Comparison of ENCODE assay signal across 1 cellular context in the genomic region with DNA sequence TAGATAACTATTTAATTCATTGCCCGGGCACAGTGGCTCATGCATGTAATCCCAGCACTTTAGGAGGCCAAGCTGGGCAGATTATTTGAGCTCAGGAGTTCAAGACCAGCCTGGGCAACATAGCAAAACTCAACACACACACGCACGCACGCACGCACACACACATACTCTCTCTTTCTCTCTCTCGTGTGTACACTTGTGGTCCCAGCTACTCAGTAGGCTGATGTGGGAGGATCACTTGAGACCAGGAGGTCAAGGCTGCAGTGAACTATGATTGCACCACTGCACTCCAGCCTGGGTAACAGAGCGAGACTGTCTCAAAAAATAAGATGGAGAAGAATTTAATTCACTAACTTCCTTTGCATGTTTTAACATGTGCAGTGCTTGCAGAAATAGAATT.
A peak's percentile ranks its signal among the peaks of the same experiment; 100 is the strongest.
TF ChIP-seq lines count a peak whose summit lies in the region.

No MANE protein-coding gene starts in this region.

TF ChIP-seq in HepG2, 621 proteins besides CTCF, POLR2A, EP300 and RAD21 (continued from another document and continues in another):
- TF ChIP-seq, protein P1, sequence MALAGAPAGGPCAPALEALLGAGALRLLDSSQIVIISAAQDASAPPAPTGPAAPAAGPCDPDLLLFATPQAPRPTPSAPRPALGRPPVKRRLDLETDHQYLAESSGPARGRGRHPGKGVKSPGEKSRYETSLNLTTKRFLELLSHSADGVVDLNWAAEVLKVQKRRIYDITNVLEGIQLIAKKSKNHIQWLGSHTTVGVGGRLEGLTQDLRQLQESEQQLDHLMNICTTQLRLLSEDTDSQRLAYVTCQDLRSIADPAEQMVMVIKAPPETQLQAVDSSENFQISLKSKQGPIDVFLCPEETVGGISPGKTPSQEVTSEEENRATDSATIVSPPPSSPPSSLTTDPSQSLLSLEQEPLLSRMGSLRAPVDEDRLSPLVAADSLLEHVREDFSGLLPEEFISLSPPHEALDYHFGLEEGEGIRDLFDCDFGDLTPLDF (CRISPR knock-in tag; IDR thresholded peaks at IDR 0.05) = no peak
- TF ChIP-seq ZNF720 (CRISPR knock-in tag; IDR thresholded peaks at IDR 0.05) (no peak), KLF11 (CRISPR knock-in tag; IDR thresholded peaks at IDR 0.05) (no peak), ZBTB2 (CRISPR knock-in tag; IDR thresholded peaks at IDR 0.05; ENCODE audit: low read depth) (no peak), ZNF510 (CRISPR knock-in tag; IDR thresholded peaks at IDR 0.05; ENCODE audit: low read depth) (no peak), ZNF589 (CRISPR knock-in tag; conservative IDR thresholded peaks at IDR 0.05) (no peak), ZNF121 (CRISPR knock-in tag; IDR thresholded peaks at IDR 0.05) (peak; percentile 73; the same call in 1 of the 2 replicates), ZNF512 (CRISPR knock-in tag; IDR thresholded peaks at IDR 0.05) (no peak), ZNF550 (CRISPR knock-in tag; IDR thresholded peaks at IDR 0.05; ENCODE audit: borderline replicate concordance) (no peak), ATF1 (CRISPR knock-in tag; IDR thresholded peaks at IDR 0.05) (no peak), ZBTB25 (CRISPR knock-in tag; IDR thresholded peaks at IDR 0.05) (no peak), GTF2F1 (IDR thresholded peaks at IDR 0.05; ENCODE audit: low read length) (no peak), HNRNPLL (IDR thresholded peaks at IDR 0.05; ENCODE audit: low read depth, low read length, poor library complexity, severe bottlenecking) (no peak), ZNF607 (CRISPR knock-in tag; IDR thresholded peaks at IDR 0.05; ENCODE audit: borderline replicate concordance) (no peak), ZNF547 (CRISPR knock-in tag; IDR thresholded peaks at IDR 0.05) (no peak), AKAP8 (CRISPR knock-in tag; IDR thresholded peaks at IDR 0.05) (no peak), MLX (CRISPR knock-in tag; IDR thresholded peaks at IDR 0.05) (no peak), RBM39 (IDR thresholded peaks at IDR 0.05; ENCODE audit: low read depth, low read length, poor library complexity, severe bottlenecking) (no peak), ZNF17 (CRISPR knock-in tag; IDR thresholded peaks at IDR 0.05) (no peak), POGZ (CRISPR knock-in tag; IDR thresholded peaks at IDR 0.05) (peak; percentile 86), BHLHE40 (IDR thresholded peaks at IDR 0.05; ENCODE audit: low read length) (no peak), DDIT3 (CRISPR knock-in tag; IDR thresholded peaks at IDR 0.05) (no peak), FOXK1 (CRISPR knock-in tag; IDR thresholded peaks at IDR 0.05; ENCODE audit: borderline replicate concordance, low read depth) (peak; percentile 75; the same call in 1 of the 2 replicates), AGO1 (IDR thresholded peaks at IDR 0.05; ENCODE audit: low read depth, low read length, poor library complexity, severe bottlenecking) (no peak), ZNF776 (CRISPR knock-in tag; IDR thresholded peaks at IDR 0.05) (no peak), MLXIP (CRISPR knock-in tag; IDR thresholded peaks at IDR 0.05; ENCODE audit: borderline replicate concordance) (no peak), KLF6 (CRISPR knock-in tag; IDR thresholded peaks at IDR 0.05) (no peak)
- TF ChIP-seq, protein P2, sequence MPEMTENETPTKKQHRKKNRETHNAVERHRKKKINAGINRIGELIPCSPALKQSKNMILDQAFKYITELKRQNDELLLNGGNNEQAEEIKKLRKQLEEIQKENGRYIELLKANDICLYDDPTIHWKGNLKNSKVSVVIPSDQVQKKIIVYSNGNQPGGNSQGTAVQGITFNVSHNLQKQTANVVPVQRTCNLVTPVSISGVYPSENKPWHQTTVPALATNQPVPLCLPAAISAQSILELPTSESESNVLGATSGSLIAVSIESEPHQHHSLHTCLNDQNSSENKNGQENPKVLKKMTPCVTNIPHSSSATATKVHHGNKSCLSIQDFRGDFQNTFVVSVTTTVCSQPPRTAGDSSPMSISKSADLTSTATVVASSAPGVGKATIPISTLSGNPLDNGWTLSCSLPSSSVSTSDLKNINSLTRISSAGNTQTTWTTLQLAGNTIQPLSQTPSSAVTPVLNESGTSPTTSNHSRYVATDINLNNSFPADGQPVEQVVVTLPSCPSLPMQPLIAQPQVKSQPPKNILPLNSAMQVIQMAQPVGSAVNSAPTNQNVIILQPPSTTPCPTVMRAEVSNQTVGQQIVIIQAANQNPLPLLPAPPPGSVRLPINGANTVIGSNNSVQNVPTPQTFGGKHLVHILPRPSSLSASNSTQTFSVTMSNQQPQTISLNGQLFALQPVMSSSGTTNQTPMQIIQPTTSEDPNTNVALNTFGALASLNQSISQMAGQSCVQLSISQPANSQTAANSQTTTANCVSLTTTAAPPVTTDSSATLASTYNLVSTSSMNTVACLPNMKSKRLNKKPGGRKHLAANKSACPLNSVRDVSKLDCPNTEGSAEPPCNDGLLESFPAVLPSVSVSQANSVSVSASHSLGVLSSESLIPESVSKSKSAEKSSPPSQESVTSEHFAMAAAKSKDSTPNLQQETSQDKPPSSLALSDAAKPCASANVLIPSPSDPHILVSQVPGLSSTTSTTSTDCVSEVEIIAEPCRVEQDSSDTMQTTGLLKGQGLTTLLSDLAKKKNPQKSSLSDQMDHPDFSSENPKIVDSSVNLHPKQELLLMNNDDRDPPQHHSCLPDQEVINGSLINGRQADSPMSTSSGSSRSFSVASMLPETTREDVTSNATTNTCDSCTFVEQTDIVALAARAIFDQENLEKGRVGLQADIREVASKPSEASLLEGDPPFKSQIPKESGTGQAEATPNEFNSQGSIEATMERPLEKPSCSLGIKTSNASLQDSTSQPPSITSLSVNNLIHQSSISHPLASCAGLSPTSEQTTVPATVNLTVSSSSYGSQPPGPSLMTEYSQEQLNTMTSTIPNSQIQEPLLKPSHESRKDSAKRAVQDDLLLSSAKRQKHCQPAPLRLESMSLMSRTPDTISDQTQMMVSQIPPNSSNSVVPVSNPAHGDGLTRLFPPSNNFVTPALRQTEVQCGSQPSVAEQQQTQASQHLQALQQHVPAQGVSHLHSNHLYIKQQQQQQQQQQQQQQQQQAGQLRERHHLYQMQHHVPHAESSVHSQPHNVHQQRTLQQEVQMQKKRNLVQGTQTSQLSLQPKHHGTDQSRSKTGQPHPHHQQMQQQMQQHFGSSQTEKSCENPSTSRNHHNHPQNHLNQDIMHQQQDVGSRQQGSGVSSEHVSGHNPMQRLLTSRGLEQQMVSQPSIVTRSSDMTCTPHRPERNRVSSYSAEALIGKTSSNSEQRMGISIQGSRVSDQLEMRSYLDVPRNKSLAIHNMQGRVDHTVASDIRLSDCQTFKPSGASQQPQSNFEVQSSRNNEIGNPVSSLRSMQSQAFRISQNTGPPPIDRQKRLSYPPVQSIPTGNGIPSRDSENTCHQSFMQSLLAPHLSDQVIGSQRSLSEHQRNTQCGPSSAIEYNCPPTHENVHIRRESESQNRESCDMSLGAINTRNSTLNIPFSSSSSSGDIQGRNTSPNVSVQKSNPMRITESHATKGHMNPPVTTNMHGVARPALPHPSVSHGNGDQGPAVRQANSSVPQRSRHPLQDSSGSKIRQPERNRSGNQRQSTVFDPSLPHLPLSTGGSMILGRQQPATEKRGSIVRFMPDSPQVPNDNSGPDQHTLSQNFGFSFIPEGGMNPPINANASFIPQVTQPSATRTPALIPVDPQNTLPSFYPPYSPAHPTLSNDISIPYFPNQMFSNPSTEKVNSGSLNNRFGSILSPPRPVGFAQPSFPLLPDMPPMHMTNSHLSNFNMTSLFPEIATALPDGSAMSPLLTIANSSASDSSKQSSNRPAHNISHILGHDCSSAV (CRISPR knock-in tag; IDR thresholded peaks at IDR 0.05; ENCODE audit: borderline replicate concordance) = no peak
- TF ChIP-seq, protein P3, sequence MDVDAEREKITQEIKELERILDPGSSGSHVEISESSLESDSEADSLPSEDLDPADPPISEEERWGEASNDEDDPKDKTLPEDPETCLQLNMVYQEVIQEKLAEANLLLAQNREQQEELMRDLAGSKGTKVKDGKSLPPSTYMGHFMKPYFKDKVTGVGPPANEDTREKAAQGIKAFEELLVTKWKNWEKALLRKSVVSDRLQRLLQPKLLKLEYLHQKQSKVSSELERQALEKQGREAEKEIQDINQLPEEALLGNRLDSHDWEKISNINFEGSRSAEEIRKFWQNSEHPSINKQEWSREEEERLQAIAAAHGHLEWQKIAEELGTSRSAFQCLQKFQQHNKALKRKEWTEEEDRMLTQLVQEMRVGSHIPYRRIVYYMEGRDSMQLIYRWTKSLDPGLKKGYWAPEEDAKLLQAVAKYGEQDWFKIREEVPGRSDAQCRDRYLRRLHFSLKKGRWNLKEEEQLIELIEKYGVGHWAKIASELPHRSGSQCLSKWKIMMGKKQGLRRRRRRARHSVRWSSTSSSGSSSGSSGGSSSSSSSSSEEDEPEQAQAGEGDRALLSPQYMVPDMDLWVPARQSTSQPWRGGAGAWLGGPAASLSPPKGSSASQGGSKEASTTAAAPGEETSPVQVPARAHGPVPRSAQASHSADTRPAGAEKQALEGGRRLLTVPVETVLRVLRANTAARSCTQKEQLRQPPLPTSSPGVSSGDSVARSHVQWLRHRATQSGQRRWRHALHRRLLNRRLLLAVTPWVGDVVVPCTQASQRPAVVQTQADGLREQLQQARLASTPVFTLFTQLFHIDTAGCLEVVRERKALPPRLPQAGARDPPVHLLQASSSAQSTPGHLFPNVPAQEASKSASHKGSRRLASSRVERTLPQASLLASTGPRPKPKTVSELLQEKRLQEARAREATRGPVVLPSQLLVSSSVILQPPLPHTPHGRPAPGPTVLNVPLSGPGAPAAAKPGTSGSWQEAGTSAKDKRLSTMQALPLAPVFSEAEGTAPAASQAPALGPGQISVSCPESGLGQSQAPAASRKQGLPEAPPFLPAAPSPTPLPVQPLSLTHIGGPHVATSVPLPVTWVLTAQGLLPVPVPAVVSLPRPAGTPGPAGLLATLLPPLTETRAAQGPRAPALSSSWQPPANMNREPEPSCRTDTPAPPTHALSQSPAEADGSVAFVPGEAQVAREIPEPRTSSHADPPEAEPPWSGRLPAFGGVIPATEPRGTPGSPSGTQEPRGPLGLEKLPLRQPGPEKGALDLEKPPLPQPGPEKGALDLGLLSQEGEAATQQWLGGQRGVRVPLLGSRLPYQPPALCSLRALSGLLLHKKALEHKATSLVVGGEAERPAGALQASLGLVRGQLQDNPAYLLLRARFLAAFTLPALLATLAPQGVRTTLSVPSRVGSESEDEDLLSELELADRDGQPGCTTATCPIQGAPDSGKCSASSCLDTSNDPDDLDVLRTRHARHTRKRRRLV (CRISPR knock-in tag; IDR thresholded peaks at IDR 0.05) = no peak
